Comparison of ENCODE assay signal across 9 cellular contexts in genomic region chr12:47361389-47362031, GRCh38.
A peak's percentile ranks its signal among the peaks of the same experiment; 100 is the strongest.
DNase-seq lines count a peak whose midpoint lies in the region; ATAC-seq and TF ChIP-seq lines count a peak whose summit lies in the region.
"Had no signal": no experiment of that assay in that cellular context is flagged by ENCODE, and none has a peak within 500 bp of the region (broad histone marks: within the 10 kb centered on the region; RNA-seq: fewer than 3 reads in every experiment).

No MANE protein-coding gene starts in this region.

- ATAC-seq in GM19463 (IDR thresholded peaks at IDR 0.05; ENCODE audit: unreplicated experiment) (peak; percentile 82), HG03469 (IDR thresholded peaks at IDR 0.05; ENCODE audit: unreplicated experiment) (peak; percentile 41)

- H3K9me3 ChIP-seq in esophagus (ENCODE audit: control insufficient read depth in 2 of 2, insufficient read depth in 1 of 2, low read depth in 1 of 2, low read length in 1 of 2): no peaks in the 10 kb centered on the region

- H3K27me3 ChIP-seq in esophagus (ENCODE audit: control insufficient read depth in 1 of 2, insufficient read depth in 2 of 2, low read length in 2 of 2): no peaks in the 10 kb centered on the region

- DNase-seq in activated CD4-positive, alpha-beta T cell treated with anti-CD3 and anti-CD28 coated beads for 48 hours: peak; percentile 67
- peak; percentile 54 to 58 for DNase-seq in stimulated activated CD4-positive, alpha-beta T cell treated with anti-CD3 and anti-CD28 coated beads, Interleukin-2, amount 100 ng/mL, for 24 hours
- no peak for DNase-seq in NCI-H1417 (lab: John Stamatoyannopoulos, UW)
- no peak for DNase-seq in midbrain (lab: John Stamatoyannopoulos, UW)

- no peaks in the 10 kb centered on the region for H3K36me3 ChIP-seq in esophagus (ENCODE audit: control insufficient read depth in 2 of 2, insufficient read depth in 2 of 2, low read length in 1 of 2)

- no peaks in the 10 kb centered on the region for H3K4me1 ChIP-seq in esophagus (ENCODE audit: control insufficient read depth in 2 of 2, insufficient read depth in 2 of 2, low read length in 1 of 2)

- TF ChIP-seq CTCF in 22Rv1 (IDR thresholded peaks at IDR 0.05): peak; percentile 32; the same call in 1 of the 2 replicates

- H3K4me3 ChIP-seq in esophagus (ENCODE audit: low read depth in 1 of 2, low read length in 2 of 2): no peak overlapping the region

- WGBS in esophagus, 2 donors: 35 to 44% methylated on average over 7 of the region's 7 CpGs

- H3K27ac ChIP-seq in 22Rv1 (no peak overlapping the region), esophagus (ENCODE audit: low read depth in 2 of 2, low read length in 1 of 2) (peak overlapping the region; percentile 57 to 65)
- H3K27ac ChIP-seq: C4-2B had no signal

Comparison
In these comparisons a context has a peak if more than half of its experiments do, and no peak if none do; other contexts are left out.
1. DNase-seq: peak in activated CD4-positive, alpha-beta T cell treated with anti-CD3 and anti-CD28 coated beads for 48 hours (single experiment) and stimulated activated CD4-positive, alpha-beta T cell treated with anti-CD3 and anti-CD28 coated beads, Interleukin-2, amount 100 ng/mL, for 24 hours (2 of 2); none in NCI-H1417 (0 of 3) and midbrain (single experiment).